ENCODE assay signal across 19 cellular contexts in genomic region chr19:18905520-18906236, GRCh38. TPM values are rescaled to one million over a fixed set of nuclear protein-coding genes. Genes with fewer than 3 reads are reported as not detected.
DNase-seq lines count a peak whose midpoint lies in the region; ATAC-seq, FAIRE-seq and TF ChIP-seq lines count a peak whose summit lies in the region.
"Had no signal": no experiment of that assay in that cellular context is flagged by ENCODE, and none has a peak within 500 bp of the region (broad histone marks: within the 10 kb centered on the region; RNA-seq: fewer than 3 reads in every experiment).

No MANE protein-coding gene starts in this region.

- TF ChIP-seq EP300 in K562 (IDR thresholded peaks at IDR 0.05; ENCODE audit: low read length), result no peak
- no peak for TF ChIP-seq EP300 in HepG2 (IDR thresholded peaks at IDR 0.05; ENCODE audit: low read depth in 2 of 2, low read length in 2 of 2)
- TF ChIP-seq EP300 in HepG2 (CRISPR knock-in tag; IDR thresholded peaks at IDR 0.05; ENCODE audit: borderline replicate concordance), result no peak

- no peak overlapping the region for H3K4me2 ChIP-seq in K562 (ENCODE audit: insufficient read depth, low read length)
- no peak overlapping the region for H3K4me2 ChIP-seq in HepG2 (ENCODE audit: low read depth, low read length)
- H3K4me2 ChIP-seq: BLaER1 had no signal

- in situ Hi-C loops in K562 (cut with MboI) (no loop called here), HepG2 (cut with HindIII; ENCODE audit: extremely low pct_ligation_motif_present, low pct_unique_long_range_greater_than_20kb) (no loop called here)

- BruUV-seq in K562 (replicated peaks; lab: Mats Ljungman, UMichigan) (no TSS peak), HepG2 (replicated peaks; lab: Mats Ljungman, UMichigan) (no TSS peak)

- H3K27ac ChIP-seq in K562 (ENCODE audit: extremely low read depth, low read depth, low read length) (no peak overlapping the region), HepG2 (ENCODE audit: extremely low read length, insufficient read depth, low read length) (no peak overlapping the region), temporal lobe (ENCODE audit: low read depth, low read length) (peak overlapping the region; percentile 92), kidney (ENCODE audit: low read depth in 2 of 2, low read length in 2 of 2) (no peak overlapping the region)
- H3K27ac ChIP-seq: 22Rv1, BLaER1 had no signal

- 75% methylated on average over 15 of the region's 26 CpGs for WGBS in K562 (ENCODE audit: insufficient coverage, low coverage, missing lambda C conversion rate)
- WGBS in HepG2 (ENCODE audit: low lambda C conversion rate), result 97% methylated on average over 20 of the region's 26 CpGs

- H3K4me1 ChIP-seq in K562 (replicated peaks in 1 of 2; ENCODE audit: control insufficient read depth in 2 of 2, insufficient read depth in 2 of 2, low read length in 2 of 2), result peaks cover 0 to 44% of the 10 kb centered on the region in 2 experiments; a peak in 2 of 5 replicates
- H3K4me1 ChIP-seq in HepG2 (ENCODE audit: insufficient read depth, low read length), result no peaks in the 10 kb centered on the region
- H3K4me1 ChIP-seq in kidney (ENCODE audit: control insufficient read depth in 1 of 2, insufficient read depth in 1 of 2, low read depth in 1 of 2, low read length in 2 of 2), result no peaks in the 10 kb centered on the region

- H3K79me2 ChIP-seq in K562 (ENCODE audit: control insufficient read depth, insufficient read depth, low read length) (no peaks in the 10 kb centered on the region), HepG2 (ENCODE audit: insufficient read depth, low read length) (no peaks in the 10 kb centered on the region)

- no peaks in the 10 kb centered on the region for H3K9me1 ChIP-seq in K562 (ENCODE audit: control insufficient read depth, insufficient read depth, low read length)

- no peak overlapping the region for H3K4me3 ChIP-seq in K562
- no peak overlapping the region for H3K4me3 ChIP-seq in HepG2 (replicated peaks in 1 of 3; ENCODE audit: insufficient read depth in 1 of 3, low read depth in 2 of 3, low read length in 3 of 3)
- no peak overlapping the region for H3K4me3 ChIP-seq in kidney (ENCODE audit: low read length in 2 of 2)
- H3K4me3 ChIP-seq: BLaER1 had no signal

- POLR2A ChIA-PET in K562 (lab: Yijun Ruan, JAX), result no interaction called here
- POLR2A ChIA-PET in HepG2 (lab: Yijun Ruan, JAX), result interaction anchor here (1.8 kb wide), 1 partner anchor 13 kb away, joined by 4 read pairs; the partner anchor contains the start of gene COPE

- no peaks in the 10 kb centered on the region for H3K27me3 ChIP-seq in K562 (ENCODE audit: control insufficient read depth in 2 of 2, insufficient read depth in 2 of 2, low read length in 2 of 2)
- H3K27me3 ChIP-seq in HepG2 (ENCODE audit: control insufficient read depth in 1 of 2, insufficient read depth in 2 of 2, low read length in 2 of 2), result no peaks in the 10 kb centered on the region
- H3K27me3 ChIP-seq: BLaER1 had no signal

- H3K9me3 ChIP-seq in K562 (replicated peaks; ENCODE audit: control insufficient read depth, insufficient read depth, low read depth, low read length) (no peaks in the 10 kb centered on the region), HepG2 (ENCODE audit: low read length) (no peaks in the 10 kb centered on the region), kidney (ENCODE audit: control insufficient read depth in 1 of 2, low read length in 2 of 2) (no peaks in the 10 kb centered on the region)
- H3K9me3 ChIP-seq: BLaER1 had no signal

- TF ChIP-seq POLR2A in K562 (conservative IDR thresholded peaks at IDR 0.05) (peak; percentile 27; the same call in 1 of the 2 replicates), HepG2 (IDR thresholded peaks at IDR 0.05; ENCODE audit: insufficient read depth in 1 of 2, low read depth in 2 of 2, low read length in 2 of 2) (no peak)

- no peak for TF ChIP-seq CTCF in K562 (IDR thresholded peaks at IDR 0.05 in 2 of 3, conservative IDR thresholded peaks at IDR 0.05 in 1 of 3; ENCODE audit: insufficient read depth in 2 of 3, low read depth in 1 of 3, low read length in 3 of 3)
- TF ChIP-seq CTCF in HepG2 (CRISPR knock-in tag; IDR thresholded peaks at IDR 0.05), result no peak
- TF ChIP-seq CTCF in kidney (IDR thresholded peaks at IDR 0.05; ENCODE audit: borderline replicate concordance, extremely low read depth, insufficient read depth), result no peak

- no peak for TF ChIP-seq RAD21 in K562 (CRISPR knock-in tag; conservative IDR thresholded peaks at IDR 0.05 in 1 of 2, IDR thresholded peaks at IDR 0.05 in 1 of 2)
- no peak for TF ChIP-seq RAD21 in HepG2 (CRISPR knock-in tag; IDR thresholded peaks at IDR 0.05)

- FAIRE-seq in K562 (lab: Jason Lieb, UNC) (no peak), HepG2 (lab: Jason Lieb, UNC) (no peak), kidney (lab: Jason Lieb, UNC) (no peak)
- FAIRE-seq: GM18507, RCC 7860 had no signal

- DNase-seq in DMS 273 (lab: John Stamatoyannopoulos, UW; ENCODE audit: unreplicated experiment) (peak; percentile 38), DMS 273 treated with DMSO at 0.1 percent for 48 hours (lab: John Stamatoyannopoulos, UW) (no peak), K562 (ENCODE audit: extremely low read depth in 1 of 4, low spot score in 3 of 4) (no peak), HepG2 (ENCODE audit: low spot score) (no peak), COLO668 (lab: John Stamatoyannopoulos, UW; ENCODE audit: unreplicated experiment) (no peak), kidney (no peak)
- DNase-seq: HCEC 1CT, MV-4-11, NCI-H1436 treated with DMSO at 0.1 percent for 48 hours, NCI-H2081 treated with DMSO at 0.1 percent for 48 hours, NCI-H524, SHP77 treated with DMSO at 0.1 percent for 48 hours had no signal

- H4K20me1 ChIP-seq in K562 (replicated peaks; ENCODE audit: control insufficient read depth, insufficient read depth, low read length), result 0 out of 2 replicates have a peak, but pooled peaks cover 5% of the 10 kb centered on the region
- no peaks in the 10 kb centered on the region for H4K20me1 ChIP-seq in HepG2 (ENCODE audit: insufficient read depth, low read length)

- intact Hi-C loops in K562 (cut with micrococcal nuclease), result no loop called here
- intact Hi-C loops in HepG2 (cut with micrococcal nuclease; ENCODE audit: unreplicated experiment), result no loop called here
- intact Hi-C loops in kidney (cut with DNase I), result no loop called here

- CTCF ChIA-PET in K562 (lab: Yijun Ruan, JAX; ENCODE audit: low intra/inter-chr PET ratio) (no interaction called here), HepG2 (lab: Yijun Ruan, JAX; ENCODE audit: low intra/inter-chr PET ratio, low total read pairs) (no interaction called here)

- ATAC-seq in K562 (peak; percentile 21), HepG2 (no peak; the same call in 1 of the 3 replicates), GM18867 (IDR thresholded peaks at IDR 0.05; ENCODE audit: unreplicated experiment) (no peak)

- H2AFZ ChIP-seq in K562 (ENCODE audit: low read depth, low read length), result no peak overlapping the region
- H2AFZ ChIP-seq in HepG2 (ENCODE audit: low read length), result no peak overlapping the region

- H3K36me3 ChIP-seq in K562 (ENCODE audit: control insufficient read depth, insufficient read depth, low read length), result peaks cover 70% of the 10 kb centered on the region; the same call in 2 of the 3 replicates
- H3K36me3 ChIP-seq in HepG2 (replicated peaks in 1 of 2; ENCODE audit: control insufficient read depth in 1 of 2, insufficient read depth in 2 of 2, low read length in 2 of 2), result peaks cover 22 to 52% of the 10 kb centered on the region in 2 experiments
- peaks cover 0 to 10% of the 10 kb centered on the region in 2 donors for H3K36me3 ChIP-seq in kidney (ENCODE audit: control insufficient read depth in 1 of 2, insufficient read depth in 2 of 2, low read length in 2 of 2)

- H3K9ac ChIP-seq in K562 (ENCODE audit: insufficient read depth in 1 of 2, low read depth in 2 of 2, low read length in 2 of 2), result no peak overlapping the region
- no peak overlapping the region for H3K9ac ChIP-seq in HepG2 (ENCODE audit: insufficient read depth, low read depth, low read length)
- H3K9ac ChIP-seq in kidney (ENCODE audit: low read length in 2 of 2), result no peak overlapping the region
- H3K9ac ChIP-seq: BLaER1 had no signal

RNA-seq across cellular contexts. Expression of gene CERS1, which starts 9.7 kb away (rescaled TPM):
- 1.3 and 6.2 TPM in 2 replicates for total RNA-seq in K562 (2011; cell fraction: chromatin; rRNA removed; ENCODE audit: low replicate concordance)
- total RNA-seq in K562 (2011; cell fraction: nucleolus; rRNA removed), result 4.2 and 5.0 TPM in 2 replicates
- 1.5 and 3.7 TPM in 2 replicates for total RNA-seq in K562 (2011; cell fraction: nucleoplasm; rRNA removed)
- total RNA-seq in K562 (2014; rRNA removed), result 0.86 TPM in 2 replicates
- 0.13 and 0.33 TPM in 2 replicates for total RNA-seq in K562 (2014; rRNA removed; fragmentation: Illumina TruSeq; extraction: Trizol)
- total RNA-seq in K562 (2015; rRNA removed; fragmentation: Illumina TruSeq; extraction: Trizol), result 0.43 and 1.4 TPM in 2 replicates
- 1.5 and 1.7 TPM in 2 replicates for total RNA-seq in K562 (2021)
- polyA plus RNA-seq in K562 (2011; rRNA removed), result 1.5 and 3.8 TPM in 2 replicates
- polyA plus RNA-seq in K562 (2011; cell fraction: cytosol; rRNA removed), result 5.5 and 5.7 TPM in 2 replicates
- 3.7 and 4.0 TPM in 2 replicates for polyA plus RNA-seq in K562 (2011; cell fraction: nucleus; rRNA removed)
- polyA plus RNA-seq in K562 (2012), result 0.71 and 0.87 TPM in 2 replicates
- 0.80 and 1.7 TPM in 2 replicates for polyA plus RNA-seq in K562 (2014; fragmentation: Illumina TruSeq; extraction: Trizol)
- not detected for polyA plus RNA-seq in K562 (2014; fragmentation: Nextera tagmentation; extraction: Ambion mirVana)
- 1.1 TPM in 2 replicates for polyA plus RNA-seq in K562 (2014; rRNA removed)
- 1.1 and 2.3 TPM in 2 replicates for polyA minus RNA-seq in K562 (2011; rRNA and poly(A)+ RNA removed)
- 1.2 and 3.5 TPM in 2 replicates for polyA minus RNA-seq in K562 (2011; cell fraction: cytosol; rRNA and poly(A)+ RNA removed)
- 0.40 and 0.78 TPM in 2 replicates for polyA minus RNA-seq in K562 (2011; cell fraction: nucleus; rRNA and poly(A)+ RNA removed)
- 2.3 and 4.6 TPM in 2 replicates for total RNA-seq in HepG2 (2016; rRNA removed; fragmentation: Illumina TruSeq; extraction: Trizol)
- total RNA-seq in HepG2 (2016; cell fraction: cytosol; rRNA removed; fragmentation: Illumina TruSeq; extraction: Trizol; ENCODE audit: low read depth), result 5.9 and 6.2 TPM in 2 replicates
- 2.4 and 5.4 TPM in 2 replicates for total RNA-seq in HepG2 (2016; cell fraction: insoluble cytoplasmic fraction; rRNA removed; fragmentation: Illumina TruSeq; extraction: Trizol)
- 8.1 and 8.5 TPM in 2 replicates for total RNA-seq in HepG2 (2016; cell fraction: membrane; rRNA removed; fragmentation: Illumina TruSeq; extraction: Trizol)
- 3.8 and 4.7 TPM in 2 replicates for total RNA-seq in HepG2 (2016; cell fraction: nucleus; rRNA removed; fragmentation: Illumina TruSeq; extraction: Trizol)
- 9.8 and 18.8 TPM in 2 replicates for polyA plus RNA-seq in HepG2 (2011; rRNA removed)
- polyA plus RNA-seq in HepG2 (2011; cell fraction: cytosol; rRNA removed), result 11.5 and 15.3 TPM in 2 replicates
- polyA plus RNA-seq in HepG2 (2011; cell fraction: nucleus; rRNA removed), result 12.2 and 12.9 TPM in 2 replicates
- 4.3 and 5.9 TPM in 2 replicates for polyA plus RNA-seq in HepG2 (2012)
- 8.6 and 10.1 TPM in 2 replicates for polyA plus RNA-seq in HepG2 (2016; cell fraction: cytosol; fragmentation: Illumina TruSeq; extraction: Trizol; ENCODE audit: low read depth)
- 3.8 and 4.5 TPM in 2 replicates for polyA plus RNA-seq in HepG2 (2016; cell fraction: insoluble cytoplasmic fraction; fragmentation: Illumina TruSeq; extraction: Trizol; ENCODE audit: low read depth)
- polyA plus RNA-seq in HepG2 (2016; cell fraction: membrane; fragmentation: Illumina TruSeq; extraction: Trizol; ENCODE audit: low read depth), result 11.3 and 12.9 TPM in 2 replicates
- 11.5 and 12.9 TPM in 2 replicates for polyA plus RNA-seq in HepG2 (2016; cell fraction: nucleus; fragmentation: Illumina TruSeq; extraction: Trizol; ENCODE audit: insufficient read depth, low read depth)
- 13.1 and 35.4 TPM in 2 replicates for polyA minus RNA-seq in HepG2 (2011; rRNA and poly(A)+ RNA removed; ENCODE audit: low replicate concordance)
- 8.0 and 9.5 TPM in 2 replicates for polyA minus RNA-seq in HepG2 (2011; cell fraction: cytosol; rRNA and poly(A)+ RNA removed)
- polyA minus RNA-seq in HepG2 (2011; cell fraction: nucleus; rRNA and poly(A)+ RNA removed), result 1.7 and 2.4 TPM in 2 replicates
- 22.4 TPM for total RNA-seq in temporal lobe
- 0.50 TPM for total RNA-seq in kidney
- polyA plus RNA-seq in kidney (ENCODE audit: insufficient read depth, low read depth, low replicate concordance), result not detected
- total RNA-seq: HT-29 had no signal

RNA-seq across cellular contexts. Expression of gene COPE, which starts 13.5 kb away (rescaled TPM):
- 63.5 and 278 TPM in 2 replicates for total RNA-seq in K562 (2011; cell fraction: chromatin; rRNA removed; ENCODE audit: low replicate concordance)
- total RNA-seq in K562 (2011; cell fraction: nucleolus; rRNA removed), result 249 and 252 TPM in 2 replicates
- 127 and 141 TPM in 2 replicates for total RNA-seq in K562 (2011; cell fraction: nucleoplasm; rRNA removed)
- total RNA-seq in K562 (2014; rRNA removed) (239 and 305 TPM in 2 replicates), K562 (2014; rRNA removed; fragmentation: Illumina TruSeq; extraction: Trizol) (19.2 and 33.2 TPM in 2 replicates), K562 (2015; rRNA removed; fragmentation: Illumina TruSeq; extraction: Trizol) (130 and 147 TPM in 2 replicates), K562 (2021) (273 and 289 TPM in 2 replicates), HepG2 (2016; rRNA removed; fragmentation: Illumina TruSeq; extraction: Trizol) (188 and 189 TPM in 2 replicates), temporal lobe (65.2 TPM), kidney (166 TPM)
- polyA plus RNA-seq in K562 (2011; rRNA removed) (159 and 263 TPM in 2 replicates), K562 (2014; fragmentation: Illumina TruSeq; extraction: Trizol) (50.1 and 152 TPM in 2 replicates), K562 (2014; fragmentation: Nextera tagmentation; extraction: Ambion mirVana) (10 to 100 TPM in 1 of 2 experiments, 1 to 10 TPM in 1; 5.8 to 18.3 TPM), K562 (2014; rRNA removed) (230 and 233 TPM in 2 replicates), HepG2 (2011; rRNA removed) (205 and 222 TPM in 2 replicates), kidney (ENCODE audit: insufficient read depth, low read depth, low replicate concordance) (263 TPM)
- polyA plus RNA-seq in K562 (2011; cell fraction: cytosol; rRNA removed), result 307 and 533 TPM in 2 replicates
- 164 and 210 TPM in 2 replicates for polyA plus RNA-seq in K562 (2011; cell fraction: nucleus; rRNA removed)
- polyA plus RNA-seq in K562 (2012), result 176 and 372 TPM in 2 replicates
- 43.6 and 67.0 TPM in 2 replicates for polyA minus RNA-seq in K562 (2011; rRNA and poly(A)+ RNA removed)
- polyA minus RNA-seq in K562 (2011; cell fraction: cytosol; rRNA and poly(A)+ RNA removed), result 103 and 143 TPM in 2 replicates
- polyA minus RNA-seq in K562 (2011; cell fraction: nucleus; rRNA and poly(A)+ RNA removed), result 49.1 and 66.3 TPM in 2 replicates
- 90.0 and 90.2 TPM in 2 replicates for total RNA-seq in HepG2 (2016; cell fraction: cytosol; rRNA removed; fragmentation: Illumina TruSeq; extraction: Trizol; ENCODE audit: low read depth)
- total RNA-seq in HepG2 (2016; cell fraction: insoluble cytoplasmic fraction; rRNA removed; fragmentation: Illumina TruSeq; extraction: Trizol), result 172 and 181 TPM in 2 replicates
- 87.8 and 90.8 TPM in 2 replicates for total RNA-seq in HepG2 (2016; cell fraction: membrane; rRNA removed; fragmentation: Illumina TruSeq; extraction: Trizol)
- total RNA-seq in HepG2 (2016; cell fraction: nucleus; rRNA removed; fragmentation: Illumina TruSeq; extraction: Trizol), result 70.6 and 74.1 TPM in 2 replicates
- 175 and 335 TPM in 2 replicates for polyA plus RNA-seq in HepG2 (2011; cell fraction: cytosol; rRNA removed)
- 191 and 222 TPM in 2 replicates for polyA plus RNA-seq in HepG2 (2011; cell fraction: nucleus; rRNA removed)
- polyA plus RNA-seq in HepG2 (2012), result 86.4 and 120 TPM in 2 replicates
- 73.8 and 86.7 TPM in 2 replicates for polyA plus RNA-seq in HepG2 (2016; cell fraction: cytosol; fragmentation: Illumina TruSeq; extraction: Trizol; ENCODE audit: low read depth)
- 149 and 196 TPM in 2 replicates for polyA plus RNA-seq in HepG2 (2016; cell fraction: insoluble cytoplasmic fraction; fragmentation: Illumina TruSeq; extraction: Trizol; ENCODE audit: low read depth)
- 72.3 and 75.2 TPM in 2 replicates for polyA plus RNA-seq in HepG2 (2016; cell fraction: membrane; fragmentation: Illumina TruSeq; extraction: Trizol; ENCODE audit: low read depth)
- 134 and 136 TPM in 2 replicates for polyA plus RNA-seq in HepG2 (2016; cell fraction: nucleus; fragmentation: Illumina TruSeq; extraction: Trizol; ENCODE audit: insufficient read depth, low read depth)
- 163 and 283 TPM in 2 replicates for polyA minus RNA-seq in HepG2 (2011; rRNA and poly(A)+ RNA removed; ENCODE audit: low replicate concordance)
- polyA minus RNA-seq in HepG2 (2011; cell fraction: cytosol; rRNA and poly(A)+ RNA removed), result 82.7 and 99.4 TPM in 2 replicates
- 41.8 and 44.1 TPM in 2 replicates for polyA minus RNA-seq in HepG2 (2011; cell fraction: nucleus; rRNA and poly(A)+ RNA removed)

RNA-seq across cellular contexts. Expression of gene DDX49, which starts 13.8 kb away (rescaled TPM):
- total RNA-seq in K562 (2011; cell fraction: chromatin; rRNA removed; ENCODE audit: low replicate concordance), result 17.3 and 60.1 TPM in 2 replicates
- total RNA-seq in K562 (2011; cell fraction: nucleolus; rRNA removed), result 53.9 and 64.9 TPM in 2 replicates
- total RNA-seq in K562 (2011; cell fraction: nucleoplasm; rRNA removed), result 23.2 and 29.4 TPM in 2 replicates
- total RNA-seq in K562 (2014; rRNA removed), result 113 and 149 TPM in 2 replicates
- 26.2 and 45.7 TPM in 2 replicates for total RNA-seq in K562 (2014; rRNA removed; fragmentation: Illumina TruSeq; extraction: Trizol)
- total RNA-seq in K562 (2015; rRNA removed; fragmentation: Illumina TruSeq; extraction: Trizol), result 51.1 and 57.8 TPM in 2 replicates
- total RNA-seq in K562 (2021), result 78.9 and 88.6 TPM in 2 replicates
- 35.6 and 43.2 TPM in 2 replicates for polyA plus RNA-seq in K562 (2011; rRNA removed)
- polyA plus RNA-seq in K562 (2011; cell fraction: cytosol; rRNA removed), result 53.9 and 97.8 TPM in 2 replicates
- 37.4 and 64.0 TPM in 2 replicates for polyA plus RNA-seq in K562 (2011; cell fraction: nucleus; rRNA removed)
- polyA plus RNA-seq in K562 (2012), result 53.0 and 58.9 TPM in 2 replicates
- polyA plus RNA-seq in K562 (2014; fragmentation: Illumina TruSeq; extraction: Trizol), result 33.3 and 53.3 TPM in 2 replicates
- 1 to 10 TPM; 1.1 to 6.3 TPM for polyA plus RNA-seq in K562 (2014; fragmentation: Nextera tagmentation; extraction: Ambion mirVana)
- polyA plus RNA-seq in K562 (2014; rRNA removed), result 61.3 and 65.9 TPM in 2 replicates
- 27.6 and 57.1 TPM in 2 replicates for polyA minus RNA-seq in K562 (2011; rRNA and poly(A)+ RNA removed)
- polyA minus RNA-seq in K562 (2011; cell fraction: cytosol; rRNA and poly(A)+ RNA removed), result 34.9 and 39.1 TPM in 2 replicates
- polyA minus RNA-seq in K562 (2011; cell fraction: nucleus; rRNA and poly(A)+ RNA removed), result 23.5 and 26.5 TPM in 2 replicates
- 44.6 and 46.2 TPM in 2 replicates for total RNA-seq in HepG2 (2016; rRNA removed; fragmentation: Illumina TruSeq; extraction: Trizol)
- 26.8 and 31.4 TPM in 2 replicates for total RNA-seq in HepG2 (2016; cell fraction: cytosol; rRNA removed; fragmentation: Illumina TruSeq; extraction: Trizol; ENCODE audit: low read depth)
- 36.8 and 44.8 TPM in 2 replicates for total RNA-seq in HepG2 (2016; cell fraction: insoluble cytoplasmic fraction; rRNA removed; fragmentation: Illumina TruSeq; extraction: Trizol)
- 34.9 and 35.2 TPM in 2 replicates for total RNA-seq in HepG2 (2016; cell fraction: membrane; rRNA removed; fragmentation: Illumina TruSeq; extraction: Trizol)
- total RNA-seq in HepG2 (2016; cell fraction: nucleus; rRNA removed; fragmentation: Illumina TruSeq; extraction: Trizol), result 21.6 and 22.6 TPM in 2 replicates
- 27.0 and 28.9 TPM in 2 replicates for polyA plus RNA-seq in HepG2 (2011; rRNA removed)
- polyA plus RNA-seq in HepG2 (2011; cell fraction: cytosol; rRNA removed), result 18.7 and 29.0 TPM in 2 replicates
- polyA plus RNA-seq in HepG2 (2011; cell fraction: nucleus; rRNA removed), result 45.0 and 51.2 TPM in 2 replicates
- polyA plus RNA-seq in HepG2 (2012), result 13.7 and 15.9 TPM in 2 replicates
- 25.8 and 27.7 TPM in 2 replicates for polyA plus RNA-seq in HepG2 (2016; cell fraction: cytosol; fragmentation: Illumina TruSeq; extraction: Trizol; ENCODE audit: low read depth)
- polyA plus RNA-seq in HepG2 (2016; cell fraction: insoluble cytoplasmic fraction; fragmentation: Illumina TruSeq; extraction: Trizol; ENCODE audit: low read depth), result 36.1 and 38.2 TPM in 2 replicates
- polyA plus RNA-seq in HepG2 (2016; cell fraction: membrane; fragmentation: Illumina TruSeq; extraction: Trizol; ENCODE audit: low read depth), result 21.6 and 25.1 TPM in 2 replicates
- 42.3 and 43.7 TPM in 2 replicates for polyA plus RNA-seq in HepG2 (2016; cell fraction: nucleus; fragmentation: Illumina TruSeq; extraction: Trizol; ENCODE audit: insufficient read depth, low read depth)
- 54.2 and 128 TPM in 2 replicates for polyA minus RNA-seq in HepG2 (2011; rRNA and poly(A)+ RNA removed; ENCODE audit: low replicate concordance)
- 14.5 and 19.5 TPM in 2 replicates for polyA minus RNA-seq in HepG2 (2011; cell fraction: cytosol; rRNA and poly(A)+ RNA removed)
- polyA minus RNA-seq in HepG2 (2011; cell fraction: nucleus; rRNA and poly(A)+ RNA removed), result 18.6 and 24.2 TPM in 2 replicates
- 43.8 TPM for total RNA-seq in temporal lobe
- 39.5 TPM for total RNA-seq in kidney
- polyA plus RNA-seq in kidney (ENCODE audit: insufficient read depth, low read depth, low replicate concordance), result 40.6 TPM

RNA-seq across cellular contexts. Expression of gene HOMER3, which starts 35.3 kb away (rescaled TPM):
- total RNA-seq in K562 (2011; cell fraction: chromatin; rRNA removed; ENCODE audit: low replicate concordance), result 9.9 and 22.2 TPM in 2 replicates
- total RNA-seq in K562 (2011; cell fraction: nucleolus; rRNA removed), result 12.0 and 12.4 TPM in 2 replicates
- 9.1 and 12.6 TPM in 2 replicates for total RNA-seq in K562 (2011; cell fraction: nucleoplasm; rRNA removed)
- total RNA-seq in K562 (2014; rRNA removed), result 4.2 and 6.8 TPM in 2 replicates
- 1.2 and 1.3 TPM in 2 replicates for total RNA-seq in K562 (2014; rRNA removed; fragmentation: Illumina TruSeq; extraction: Trizol)
- total RNA-seq in K562 (2015; rRNA removed; fragmentation: Illumina TruSeq; extraction: Trizol), result 1.5 and 2.7 TPM in 2 replicates
- total RNA-seq in K562 (2021), result 3.4 and 4.1 TPM in 2 replicates
- 5.1 and 10.3 TPM in 2 replicates for polyA plus RNA-seq in K562 (2011; rRNA removed)
- polyA plus RNA-seq in K562 (2011; cell fraction: cytosol; rRNA removed), result 9.6 and 10.5 TPM in 2 replicates
- 9.2 and 20.4 TPM in 2 replicates for polyA plus RNA-seq in K562 (2011; cell fraction: nucleus; rRNA removed)
- polyA plus RNA-seq in K562 (2012), result 2.4 and 5.5 TPM in 2 replicates
- polyA plus RNA-seq in K562 (2014; fragmentation: Illumina TruSeq; extraction: Trizol), result 2.9 and 4.7 TPM in 2 replicates
- not detected for polyA plus RNA-seq in K562 (2014; fragmentation: Nextera tagmentation; extraction: Ambion mirVana)
- polyA plus RNA-seq in K562 (2014; rRNA removed), result 3.7 and 6.4 TPM in 2 replicates
- polyA minus RNA-seq in K562 (2011; rRNA and poly(A)+ RNA removed), result 2.5 and 2.9 TPM in 2 replicates
- polyA minus RNA-seq in K562 (2011; cell fraction: cytosol; rRNA and poly(A)+ RNA removed), result 3.3 and 6.9 TPM in 2 replicates
- 3.4 and 8.3 TPM in 2 replicates for polyA minus RNA-seq in K562 (2011; cell fraction: nucleus; rRNA and poly(A)+ RNA removed)
- total RNA-seq in HepG2 (2016; rRNA removed; fragmentation: Illumina TruSeq; extraction: Trizol), result 16.0 and 21.3 TPM in 2 replicates
- total RNA-seq in HepG2 (2016; cell fraction: cytosol; rRNA removed; fragmentation: Illumina TruSeq; extraction: Trizol; ENCODE audit: low read depth), result 26.4 and 33.2 TPM in 2 replicates
- 15.8 and 22.8 TPM in 2 replicates for total RNA-seq in HepG2 (2016; cell fraction: insoluble cytoplasmic fraction; rRNA removed; fragmentation: Illumina TruSeq; extraction: Trizol)
- total RNA-seq in HepG2 (2016; cell fraction: membrane; rRNA removed; fragmentation: Illumina TruSeq; extraction: Trizol), result 34.4 and 37.9 TPM in 2 replicates
- 9.6 and 15.0 TPM in 2 replicates for total RNA-seq in HepG2 (2016; cell fraction: nucleus; rRNA removed; fragmentation: Illumina TruSeq; extraction: Trizol)
- polyA plus RNA-seq in HepG2 (2011; rRNA removed), result 27.3 and 33.7 TPM in 2 replicates
- 17.2 and 24.7 TPM in 2 replicates for polyA plus RNA-seq in HepG2 (2011; cell fraction: cytosol; rRNA removed)
- 44.4 and 50.4 TPM in 2 replicates for polyA plus RNA-seq in HepG2 (2011; cell fraction: nucleus; rRNA removed)
- polyA plus RNA-seq in HepG2 (2012), result 9.2 and 17.6 TPM in 2 replicates
- 38.0 and 46.9 TPM in 2 replicates for polyA plus RNA-seq in HepG2 (2016; cell fraction: cytosol; fragmentation: Illumina TruSeq; extraction: Trizol; ENCODE audit: low read depth)
- 25.7 and 29.6 TPM in 2 replicates for polyA plus RNA-seq in HepG2 (2016; cell fraction: insoluble cytoplasmic fraction; fragmentation: Illumina TruSeq; extraction: Trizol; ENCODE audit: low read depth)
- polyA plus RNA-seq in HepG2 (2016; cell fraction: membrane; fragmentation: Illumina TruSeq; extraction: Trizol; ENCODE audit: low read depth), result 45.5 and 48.8 TPM in 2 replicates
- 36.3 and 38.7 TPM in 2 replicates for polyA plus RNA-seq in HepG2 (2016; cell fraction: nucleus; fragmentation: Illumina TruSeq; extraction: Trizol; ENCODE audit: insufficient read depth, low read depth)
- polyA minus RNA-seq in HepG2 (2011; rRNA and poly(A)+ RNA removed; ENCODE audit: low replicate concordance), result 16.8 and 17.2 TPM in 2 replicates
- polyA minus RNA-seq in HepG2 (2011; cell fraction: cytosol; rRNA and poly(A)+ RNA removed), result 3.6 and 6.2 TPM in 2 replicates
- polyA minus RNA-seq in HepG2 (2011; cell fraction: nucleus; rRNA and poly(A)+ RNA removed), result 8.6 and 13.4 TPM in 2 replicates
- 17.7 TPM for total RNA-seq in temporal lobe
- total RNA-seq in kidney, result 34.3 TPM
- 53.1 TPM for polyA plus RNA-seq in kidney (ENCODE audit: insufficient read depth, low read depth, low replicate concordance)
